Comparison of ENCODE assay signal across 10 cellular contexts in genomic region chr15:57747206-57747605, GRCh38.
DNase-seq lines count a peak whose midpoint lies in the region; FAIRE-seq lines count a peak whose summit lies in the region.
"Had no signal": no experiment of that assay in that cellular context is flagged by ENCODE, and none has a peak within 500 bp of the region (broad histone marks: within the 10 kb centered on the region; RNA-seq: fewer than 3 reads in every experiment).

No MANE protein-coding gene starts in this region.

- no peak overlapping the region for H3K27ac ChIP-seq in ACC112 (ENCODE audit: low read depth, low read length)
- no peak overlapping the region for H3K27ac ChIP-seq in muscle layer of duodenum (ENCODE audit: low read length)

- H3K9me3 ChIP-seq in muscle layer of duodenum (ENCODE audit: control insufficient read depth in 1 of 2, low read length in 2 of 2), result no peaks in the 10 kb centered on the region

- H3K36me3 ChIP-seq in ACC112 (ENCODE audit: insufficient read depth, low read length), result no peaks in the 10 kb centered on the region
- no peaks in the 10 kb centered on the region for H3K36me3 ChIP-seq in muscle layer of duodenum (ENCODE audit: control insufficient read depth in 1 of 2, insufficient read depth in 2 of 2, low read length in 2 of 2)

- FAIRE-seq in urothelium cell line (lab: Jason Lieb, UNC), result no peak
- FAIRE-seq: endothelial cell of umbilical vein had no signal

- peak overlapping the region; percentile 60 for H3K4me3 ChIP-seq in ACC112 (ENCODE audit: low read depth, low read length)
- peak overlapping the region; percentile 6 to 27 for H3K4me3 ChIP-seq in muscle layer of duodenum (ENCODE audit: low read depth in 1 of 2, low read length in 2 of 2)

- peak overlapping the region; percentile 97 for H2AFZ ChIP-seq in ACC112 (ENCODE audit: low read length, unreplicated experiment)

- H3K27me3 ChIP-seq in ACC112 (ENCODE audit: insufficient read depth, low read length), result no peaks in the 10 kb centered on the region
- no peaks in the 10 kb centered on the region for H3K27me3 ChIP-seq in muscle layer of duodenum (ENCODE audit: low read depth, low read length)

- H3K79me2 ChIP-seq in ACC112 (ENCODE audit: control insufficient read depth, insufficient read depth, low read length, unreplicated experiment), result no peaks in the 10 kb centered on the region

- DNase-seq in DMS79 (lab: John Stamatoyannopoulos, UW) (peak; percentile 8), urothelium cell line (ENCODE audit: low spot score) (no peak), NCI-H2227 treated with DMSO at 0.1 percent for 48 hours (lab: John Stamatoyannopoulos, UW) (no peak), NCI-H345 treated with DMSO at 0.1 percent for 48 hours (lab: John Stamatoyannopoulos, UW; ENCODE audit: unreplicated experiment) (no peak), iPS-NIHi7 (ENCODE audit: extremely low spot score) (no peak)
- DNase-seq in central memory CD4-positive, alpha-beta T cell, result peak; percentile 0
- DNase-seq: T1000 had no signal

- H3K4me1 ChIP-seq in ACC112 (ENCODE audit: control insufficient read depth, insufficient read depth, low read length, unreplicated experiment), result peaks cover 4% of the 10 kb centered on the region
- no peaks in the 10 kb centered on the region for H3K4me1 ChIP-seq in muscle layer of duodenum (ENCODE audit: control insufficient read depth in 1 of 2, insufficient read depth in 2 of 2, low read length in 2 of 2)

Comparison
In these comparisons a context has a peak if more than half of its experiments do, and no peak if none do; other contexts are left out.
1. DNase-seq: peak in DMS79 (single experiment) and central memory CD4-positive, alpha-beta T cell (single experiment); none in urothelium cell line (single experiment), NCI-H2227 treated with DMSO at 0.1 percent for 48 hours (single experiment), NCI-H345 treated with DMSO at 0.1 percent for 48 hours (single experiment) and iPS-NIHi7 (single experiment).